1 cellular context compared by ENCODE assay signal in the genomic region with DNA sequence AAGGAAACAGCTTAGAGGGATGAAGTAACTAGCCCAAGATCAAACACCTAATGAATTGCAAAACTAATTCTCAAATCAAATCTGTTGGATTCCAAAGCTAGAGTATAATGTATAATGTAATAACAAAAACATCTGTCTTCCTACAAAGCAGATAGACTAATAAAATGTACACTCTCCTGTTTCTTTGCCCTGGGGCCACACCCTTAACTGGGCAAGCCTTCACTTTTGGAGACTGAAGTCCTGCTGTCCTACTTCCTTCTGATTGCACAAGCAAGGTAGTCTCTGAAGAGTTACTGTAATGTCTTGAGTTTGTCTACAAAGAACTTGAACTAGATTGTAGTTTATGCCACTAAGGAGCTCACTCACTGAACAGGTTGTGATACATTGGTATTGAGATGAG.
TF ChIP-seq lines count a peak whose summit lies in the region.

No MANE protein-coding gene starts in this region.

TF ChIP-seq in GM12878, 131 proteins besides CTCF, POLR2A, EP300 and RAD21:
- TF ChIP-seq NR2C1 (IDR thresholded peaks at IDR 0.05) (no peak), RBBP5 (conservative IDR thresholded peaks at IDR 0.05) (no peak), MYC (IDR thresholded peaks at IDR 0.05; ENCODE audit: insufficient read depth, insufficient read length, insufficient replicate concordance, low read length, severe bottlenecking) (no peak), FOXM1 (IDR thresholded peaks at IDR 0.05; ENCODE audit: low read depth, low read length) (no peak), GABPA (IDR thresholded peaks at IDR 0.05; ENCODE audit: low read depth) (no peak), JUNB (IDR thresholded peaks at IDR 0.05) (no peak), TAF1 (IDR thresholded peaks at IDR 0.05; ENCODE audit: borderline replicate concordance, low read depth, low read length) (no peak), TCF3 (IDR thresholded peaks at IDR 0.05; ENCODE audit: borderline replicate concordance, insufficient read depth, low read depth, low read length) (no peak)
- TF ChIP-seq, protein P1, sequence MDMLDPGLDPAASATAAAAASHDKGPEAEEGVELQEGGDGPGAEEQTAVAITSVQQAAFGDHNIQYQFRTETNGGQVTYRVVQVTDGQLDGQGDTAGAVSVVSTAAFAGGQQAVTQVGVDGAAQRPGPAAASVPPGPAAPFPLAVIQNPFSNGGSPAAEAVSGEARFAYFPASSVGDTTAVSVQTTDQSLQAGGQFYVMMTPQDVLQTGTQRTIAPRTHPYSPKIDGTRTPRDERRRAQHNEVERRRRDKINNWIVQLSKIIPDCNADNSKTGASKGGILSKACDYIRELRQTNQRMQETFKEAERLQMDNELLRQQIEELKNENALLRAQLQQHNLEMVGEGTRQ (IDR thresholded peaks at IDR 0.05; ENCODE audit: borderline replicate concordance, low read depth, low read length), result no peak
- TF ChIP-seq, protein P2, sequence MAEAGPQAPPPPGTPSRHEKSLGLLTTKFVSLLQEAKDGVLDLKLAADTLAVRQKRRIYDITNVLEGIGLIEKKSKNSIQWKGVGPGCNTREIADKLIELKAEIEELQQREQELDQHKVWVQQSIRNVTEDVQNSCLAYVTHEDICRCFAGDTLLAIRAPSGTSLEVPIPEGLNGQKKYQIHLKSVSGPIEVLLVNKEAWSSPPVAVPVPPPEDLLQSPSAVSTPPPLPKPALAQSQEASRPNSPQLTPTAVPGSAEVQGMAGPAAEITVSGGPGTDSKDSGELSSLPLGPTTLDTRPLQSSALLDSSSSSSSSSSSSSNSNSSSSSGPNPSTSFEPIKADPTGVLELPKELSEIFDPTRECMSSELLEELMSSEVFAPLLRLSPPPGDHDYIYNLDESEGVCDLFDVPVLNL (IDR thresholded peaks at IDR 0.05; ENCODE audit: low read depth, low read length), result no peak
